In genomic region chr14:55446833-55447232, GRCh38 we compare ENCODE assay signal across 10 cellular contexts. TPM values are rescaled to one million over a fixed set of nuclear protein-coding genes. Genes with fewer than 3 reads are reported as not detected.
DNase-seq lines count a peak whose midpoint lies in the region; ATAC-seq and TF ChIP-seq lines count a peak whose summit lies in the region.
"Had no signal": no experiment of that assay in that cellular context is flagged by ENCODE, and none has a peak within 500 bp of the region (broad histone marks: within the 10 kb centered on the region; RNA-seq: fewer than 3 reads in every experiment).

No MANE protein-coding gene starts in this region.

- no peak for TF ChIP-seq CTCF in astrocyte of the spinal cord (IDR thresholded peaks at IDR 0.05; ENCODE audit: low read depth, low read length)

- in situ Hi-C loops in astrocyte of the spinal cord (cut with HindIII; ENCODE audit: low sequenced_read_pairs) = no loop called here

- peak; percentile 70 for DNase-seq in AG20443 (ENCODE audit: low spot score)
- DNase-seq in M059J (ENCODE audit: low read depth) = peak; percentile 85
- peak; percentile 86 for DNase-seq in astrocyte of the spinal cord (ENCODE audit: low read depth, low spot score)
- DNase-seq in left kidney (ENCODE audit: low read depth, low spot score) = peak; percentile 48
- DNase-seq in stimulated activated CD4-positive, alpha-beta T cell treated with anti-CD3 and anti-CD28 coated beads, Interleukin-12 subunit alpha, Interleukin-12 subunit beta, amount 100 ng/mL, for 4 hours = no peak
- DNase-seq in activated CD4-positive, alpha-beta T cell treated with anti-CD3 and anti-CD28 coated beads, Interleukin-2, amount 50 U/mL, for 1 hour = no peak

- ATAC-seq in GM21786 (IDR thresholded peaks at IDR 0.05; ENCODE audit: unreplicated experiment) (no peak), GM21825 (IDR thresholded peaks at IDR 0.05; ENCODE audit: unreplicated experiment) (no peak)

- H3K4me3 ChIP-seq in astrocyte of the spinal cord (ENCODE audit: low read depth, low read length) = no peak overlapping the region
- H3K4me3 ChIP-seq: lung, Peyer's patch had no signal

RNA-seq across cellular contexts. Expression of gene TBPL2, which starts 6.4 kb away (rescaled TPM):
- total RNA-seq in M059J (2014; rRNA removed; shearing (Covaris generic)) = not detected in 2 replicates
- total RNA-seq: lung, Peyer's patch had no signal

RNA-seq across cellular contexts. Expression of gene ATG14, which starts 35.2 kb away (rescaled TPM):
- total RNA-seq in M059J (2014; rRNA removed; shearing (Covaris generic)) = 5.6 and 8.9 TPM in 2 replicates

Comparison
In these comparisons a context has a peak if more than half of its experiments do, and no peak if none do; other contexts are left out.
1. DNase-seq: peak in AG20443 (single experiment), M059J (single experiment), astrocyte of the spinal cord (single experiment) and left kidney (single experiment); none in stimulated activated CD4-positive, alpha-beta T cell treated with anti-CD3 and anti-CD28 coated beads, Interleukin-12 subunit alpha, Interleukin-12 subunit beta, amount 100 ng/mL, for 4 hours (single experiment) and activated CD4-positive, alpha-beta T cell treated with anti-CD3 and anti-CD28 coated beads, Interleukin-2, amount 50 U/mL, for 1 hour (single experiment).